Comparison of ENCODE assay signal across 9 cellular contexts in the genomic region with DNA sequence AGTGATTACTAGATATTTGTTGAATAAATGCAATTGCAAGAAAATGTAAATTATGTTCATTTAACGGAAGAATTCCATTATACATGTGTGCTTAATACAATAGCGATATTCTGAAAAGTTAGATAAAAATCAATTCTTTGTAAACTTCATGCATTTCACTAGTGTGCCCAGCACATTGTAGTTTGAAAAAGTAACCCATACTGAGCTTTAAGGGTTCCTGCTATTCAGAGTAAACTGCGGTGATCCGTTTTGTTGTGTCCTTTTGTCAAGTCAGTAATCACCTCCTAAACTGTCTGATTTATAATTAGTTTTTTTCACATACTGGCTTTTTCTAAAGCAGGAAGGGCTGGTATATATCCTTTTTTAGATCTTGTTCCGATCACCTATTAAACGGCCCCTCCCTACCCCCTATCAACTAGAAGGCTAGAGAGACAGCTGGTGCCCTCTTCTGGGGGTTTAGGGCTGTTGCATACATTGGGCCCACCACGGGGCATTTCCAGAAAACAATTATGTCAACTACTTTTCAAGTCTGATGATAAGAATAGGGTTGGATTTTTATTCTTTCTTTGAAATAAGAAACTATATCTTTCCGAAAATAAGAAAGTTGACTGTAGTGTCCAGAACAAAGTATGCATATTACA. TPM values are rescaled to one million over a fixed set of nuclear protein-coding genes. Genes with fewer than 3 reads are reported as not detected.
A peak's percentile ranks its signal among the peaks of the same experiment; 100 is the strongest.
DNase-seq lines count a peak whose midpoint lies in the region; ATAC-seq, FAIRE-seq and TF ChIP-seq lines count a peak whose summit lies in the region.
"Had no signal": no experiment of that assay in that cellular context is flagged by ENCODE, and none has a peak within 500 bp of the region (broad histone marks: within the 10 kb centered on the region; RNA-seq: fewer than 3 reads in every experiment).

No MANE protein-coding gene starts in this region.

- no peaks in the 10 kb centered on the region for H4K20me1 ChIP-seq in GM23248 (ENCODE audit: insufficient read depth)

- no peaks in the 10 kb centered on the region for H3K79me2 ChIP-seq in GM23248 (ENCODE audit: insufficient read depth)

- no peaks in the 10 kb centered on the region for H3K4me1 Mint-ChIP-seq in immature natural killer cell

- FAIRE-seq in RCC 7860 (lab: Jason Lieb, UNC), result peak; percentile 68

- H3K9ac ChIP-seq in GM23248, result no peak overlapping the region

- no peak for ATAC-seq in psoas muscle
- no peak for ATAC-seq in aorta (ENCODE audit: low FRiP score)

- H2AFZ ChIP-seq in GM23248, result no peak overlapping the region

- no peak overlapping the region for H3K4me2 ChIP-seq in GM23248 (ENCODE audit: unreplicated experiment)

- in situ Hi-C loops in GM23248 (cut with MboI), result no loop called here

- H3K27ac ChIP-seq in GM23248 (no peak overlapping the region), psoas muscle (no peak overlapping the region), aorta (ENCODE audit: low read depth in 1 of 2, low read length in 2 of 2) (no peak overlapping the region)
- H3K27ac ChIP-seq: skin epidermis had no signal

- 17 to 18% methylated on average over 8 of the region's 8 CpGs for WGBS in GM23248 (ENCODE audit: low coverage in 1 of 2, low lambda C conversion rate in 2 of 2, missing lambda C conversion rate in 2 of 2), 2 experiments
- 29 to 32% (median 31%) methylated on average over 8 of the region's 8 CpGs for WGBS in psoas muscle, 3 donors
- 27 to 30% methylated on average over 8 of the region's 8 CpGs for WGBS in aorta, 2 donors

- H3K27ac Mint-ChIP-seq in immature natural killer cell, result no peak overlapping the region

- H3K27me3 ChIP-seq in GM23248 (replicated peaks; ENCODE audit: insufficient read depth), result no peaks in the 10 kb centered on the region
- H3K27me3 ChIP-seq in psoas muscle (ENCODE audit: insufficient read depth in 3 of 3, low read length in 2 of 3), result peaks cover 0 to 11% (median 0%) of the 10 kb centered on the region in 3 donors
- no peaks in the 10 kb centered on the region for H3K27me3 ChIP-seq in aorta (ENCODE audit: control insufficient read depth in 1 of 2, insufficient read depth in 2 of 2, low read length in 1 of 2)

- H3K9me3 Mint-ChIP-seq in immature natural killer cell, result no peaks in the 10 kb centered on the region

- H3K9me3 ChIP-seq in GM23248 (ENCODE audit: low read depth) (no peaks in the 10 kb centered on the region), psoas muscle (no peaks in the 10 kb centered on the region), aorta (ENCODE audit: control insufficient read depth, low read length) (no peaks in the 10 kb centered on the region)

- TF ChIP-seq CTCF in foreskin fibroblast (IDR thresholded peaks at IDR 0.05; ENCODE audit: low read depth, low read length) (peak; percentile 44), psoas muscle (IDR thresholded peaks at IDR 0.05) (peak; percentile 31)

- DNase-seq in Daoy (ENCODE audit: low read depth) (peak; percentile 33), GM23248 (peak; percentile 63), RCC 7860 (ENCODE audit: low spot score) (peak; percentile 28), foreskin fibroblast (peak; percentile 1 to 2), psoas muscle (no peak), GM19240 (ENCODE audit: insufficient read length, low spot score) (no peak), immature natural killer cell (no peak), aorta (no peak)

- peaks cover 0 to 9% (median 6%) of the 10 kb centered on the region in 3 donors for H3K27me3 Mint-ChIP-seq in immature natural killer cell (ENCODE audit: low read depth in 3 of 3)

- H3K4me3 ChIP-seq in GM23248, result no peak overlapping the region
- H3K4me3 ChIP-seq in foreskin fibroblast (ENCODE audit: low read depth in 1 of 2, low read length in 2 of 2), result no peak overlapping the region
- no peak overlapping the region for H3K4me3 ChIP-seq in psoas muscle
- no peak overlapping the region for H3K4me3 ChIP-seq in aorta (ENCODE audit: low read length in 2 of 2)
- H3K4me3 ChIP-seq: skin epidermis had no signal

- no peaks in the 10 kb centered on the region for H3F3A ChIP-seq in GM23248 (ENCODE audit: insufficient read depth)

- no peaks in the 10 kb centered on the region for H3K36me3 Mint-ChIP-seq in immature natural killer cell

- no peaks in the 10 kb centered on the region for H3K9me2 ChIP-seq in GM23248 (ENCODE audit: insufficient read depth)

- H3K4me3 Mint-ChIP-seq in immature natural killer cell, result no peak overlapping the region

- H3K4me1 ChIP-seq in GM23248 (ENCODE audit: insufficient read depth), result no peaks in the 10 kb centered on the region
- H3K4me1 ChIP-seq in psoas muscle, result no peaks in the 10 kb centered on the region
- no peaks in the 10 kb centered on the region for H3K4me1 ChIP-seq in aorta (ENCODE audit: control insufficient read depth in 1 of 2, insufficient read depth in 2 of 2, low read length in 2 of 2)

- H3K36me3 ChIP-seq in GM23248 (ENCODE audit: low read depth), result no peaks in the 10 kb centered on the region
- H3K36me3 ChIP-seq in psoas muscle (ENCODE audit: insufficient read depth in 1 of 2, low read depth in 1 of 2), result no peaks in the 10 kb centered on the region
- H3K36me3 ChIP-seq in aorta (ENCODE audit: control insufficient read depth in 1 of 2, insufficient read depth in 2 of 2, low read length in 1 of 2), result no peaks in the 10 kb centered on the region

- intact Hi-C loops in psoas muscle (cut with DNase I), result loop anchor here in 1 of 2 donors (5.0 kb wide), 1 partner anchor 156 kb away; no protein-coding TSS in a partner anchor
- intact Hi-C loops in aorta (cut with DNase I), result loop anchor here in 1 of 2 donors (5.0 kb wide), 2 partner anchors 156 to 211 kb away; no protein-coding TSS in a partner anchor

RNA-seq across cellular contexts. Expression of gene BMP15, which starts 7.0 kb away (rescaled TPM):
- total RNA-seq in Daoy (2014; rRNA removed; shearing (Covaris generic)), result not detected in 2 replicates
- total RNA-seq in GM23248 (2014; rRNA removed; shearing (Covaris generic)), result not detected in 2 replicates
- polyA plus RNA-seq in GM23248 (2016; fragmentation: Nextera tagmentation; extraction: Ambion mirVana) (not detected in 2 replicates), psoas muscle (not detected), immature natural killer cell (not detected), aorta (not detected)
- total RNA-seq in psoas muscle (not detected), aorta (not detected)

Comparison
In these comparisons a context has a peak if more than half of its experiments do, and no peak if none do; other contexts are left out.
1. DNase-seq: peak in Daoy (single experiment), GM23248 (single experiment), RCC 7860 (single experiment) and foreskin fibroblast (2 of 2); none in psoas muscle (0 of 2), GM19240 (single experiment), immature natural killer cell (0 of 3) and aorta (0 of 2).